Comparison of ENCODE assay signal across 1 cellular context in genomic region chr21:41227357-41228005, GRCh38.
TF ChIP-seq lines count a peak whose summit lies in the region.

No MANE protein-coding gene starts in this region.

TF ChIP-seq in IMR-90, 13 proteins besides CTCF, POLR2A, EP300 and RAD21:
- TF ChIP-seq MAZ (IDR thresholded peaks at IDR 0.05; ENCODE audit: borderline replicate concordance, low read depth, low read length) (no peak), RFX5 (IDR thresholded peaks at IDR 0.05; ENCODE audit: low read depth, low read length) (no peak)
